ENCODE assay signal across 1 cellular context in genomic region chr14:22928237-22929103, GRCh38.
TF ChIP-seq lines count a peak whose summit lies in the region.

No MANE protein-coding gene starts in this region.

TF ChIP-seq in HepG2, 621 proteins besides CTCF, POLR2A, EP300 and RAD21 (continued from another document):
- TF ChIP-seq ZNF318 (CRISPR knock-in tag; IDR thresholded peaks at IDR 0.05) (no peak), STAG1 (CRISPR knock-in tag; IDR thresholded peaks at IDR 0.05) (no peak), ZUFSP (CRISPR knock-in tag; IDR thresholded peaks at IDR 0.05; ENCODE audit: borderline replicate concordance) (0 out of 2 replicates have a peak, but pooled peaks have one; percentile 49), CBX2 (IDR thresholded peaks at IDR 0.05; ENCODE audit: low read depth, low read length) (no peak), CBX2 (CRISPR knock-in tag; IDR thresholded peaks at IDR 0.05; ENCODE audit: low read depth) (no peak), PAF1 (CRISPR knock-in tag; IDR thresholded peaks at IDR 0.05) (no peak), NONO (IDR thresholded peaks at IDR 0.05) (no peak), NONO (CRISPR knock-in tag; conservative IDR thresholded peaks at IDR 0.05) (no peak), ELF1 (CRISPR knock-in tag; IDR thresholded peaks at IDR 0.05) (no peak), ZIK1 (CRISPR knock-in tag; IDR thresholded peaks at IDR 0.05; ENCODE audit: borderline replicate concordance, low read depth) (no peak; the same call in 1 of the 2 replicates), ZSCAN21 (CRISPR knock-in tag; IDR thresholded peaks at IDR 0.05; ENCODE audit: borderline replicate concordance) (peak; percentile 18), MED13 (CRISPR knock-in tag; IDR thresholded peaks at IDR 0.05) (no peak), TBX2 (CRISPR knock-in tag; IDR thresholded peaks at IDR 0.05; ENCODE audit: borderline replicate concordance) (no peak), MBD4 (IDR thresholded peaks at IDR 0.05; ENCODE audit: borderline replicate concordance, low read length) (no peak), RORA (CRISPR knock-in tag; IDR thresholded peaks at IDR 0.05) (no peak), ZBTB7A (CRISPR knock-in tag; IDR thresholded peaks at IDR 0.05) (no peak), ZFP62 (CRISPR knock-in tag; IDR thresholded peaks at IDR 0.05) (no peak), KLF13 (CRISPR knock-in tag; IDR thresholded peaks at IDR 0.05) (no peak), ZFP37 (CRISPR knock-in tag; IDR thresholded peaks at IDR 0.05; ENCODE audit: borderline replicate concordance) (no peak), ATF7-NPFF (CRISPR knock-in tag; IDR thresholded peaks at IDR 0.05; ENCODE audit: low read depth) (no peak), SMC3 (IDR thresholded peaks at IDR 0.05; ENCODE audit: low read length) (no peak), ZBTB49 (CRISPR knock-in tag; IDR thresholded peaks at IDR 0.05; ENCODE audit: borderline replicate concordance) (no peak), ZNF703 (CRISPR knock-in tag; IDR thresholded peaks at IDR 0.05; ENCODE audit: borderline replicate concordance) (no peak), ZNF329 (CRISPR knock-in tag; IDR thresholded peaks at IDR 0.05; ENCODE audit: low read depth) (peak; percentile 45; the same call in 1 of the 2 replicates), ZNF362 (CRISPR knock-in tag; IDR thresholded peaks at IDR 0.05; ENCODE audit: borderline replicate concordance) (0 out of 2 replicates have a peak, but pooled peaks have one; percentile 6), BHLHE40 (IDR thresholded peaks at IDR 0.05; ENCODE audit: low read length) (no peak), SNAPC2 (CRISPR knock-in tag; IDR thresholded peaks at IDR 0.05) (peak; percentile 21; the same call in 1 of the 2 replicates), ZNF101 (CRISPR knock-in tag; IDR thresholded peaks at IDR 0.05; ENCODE audit: borderline replicate concordance, low read depth) (peak; percentile 72; the same call in 1 of the 2 replicates)
- TF ChIP-seq, protein P1, sequence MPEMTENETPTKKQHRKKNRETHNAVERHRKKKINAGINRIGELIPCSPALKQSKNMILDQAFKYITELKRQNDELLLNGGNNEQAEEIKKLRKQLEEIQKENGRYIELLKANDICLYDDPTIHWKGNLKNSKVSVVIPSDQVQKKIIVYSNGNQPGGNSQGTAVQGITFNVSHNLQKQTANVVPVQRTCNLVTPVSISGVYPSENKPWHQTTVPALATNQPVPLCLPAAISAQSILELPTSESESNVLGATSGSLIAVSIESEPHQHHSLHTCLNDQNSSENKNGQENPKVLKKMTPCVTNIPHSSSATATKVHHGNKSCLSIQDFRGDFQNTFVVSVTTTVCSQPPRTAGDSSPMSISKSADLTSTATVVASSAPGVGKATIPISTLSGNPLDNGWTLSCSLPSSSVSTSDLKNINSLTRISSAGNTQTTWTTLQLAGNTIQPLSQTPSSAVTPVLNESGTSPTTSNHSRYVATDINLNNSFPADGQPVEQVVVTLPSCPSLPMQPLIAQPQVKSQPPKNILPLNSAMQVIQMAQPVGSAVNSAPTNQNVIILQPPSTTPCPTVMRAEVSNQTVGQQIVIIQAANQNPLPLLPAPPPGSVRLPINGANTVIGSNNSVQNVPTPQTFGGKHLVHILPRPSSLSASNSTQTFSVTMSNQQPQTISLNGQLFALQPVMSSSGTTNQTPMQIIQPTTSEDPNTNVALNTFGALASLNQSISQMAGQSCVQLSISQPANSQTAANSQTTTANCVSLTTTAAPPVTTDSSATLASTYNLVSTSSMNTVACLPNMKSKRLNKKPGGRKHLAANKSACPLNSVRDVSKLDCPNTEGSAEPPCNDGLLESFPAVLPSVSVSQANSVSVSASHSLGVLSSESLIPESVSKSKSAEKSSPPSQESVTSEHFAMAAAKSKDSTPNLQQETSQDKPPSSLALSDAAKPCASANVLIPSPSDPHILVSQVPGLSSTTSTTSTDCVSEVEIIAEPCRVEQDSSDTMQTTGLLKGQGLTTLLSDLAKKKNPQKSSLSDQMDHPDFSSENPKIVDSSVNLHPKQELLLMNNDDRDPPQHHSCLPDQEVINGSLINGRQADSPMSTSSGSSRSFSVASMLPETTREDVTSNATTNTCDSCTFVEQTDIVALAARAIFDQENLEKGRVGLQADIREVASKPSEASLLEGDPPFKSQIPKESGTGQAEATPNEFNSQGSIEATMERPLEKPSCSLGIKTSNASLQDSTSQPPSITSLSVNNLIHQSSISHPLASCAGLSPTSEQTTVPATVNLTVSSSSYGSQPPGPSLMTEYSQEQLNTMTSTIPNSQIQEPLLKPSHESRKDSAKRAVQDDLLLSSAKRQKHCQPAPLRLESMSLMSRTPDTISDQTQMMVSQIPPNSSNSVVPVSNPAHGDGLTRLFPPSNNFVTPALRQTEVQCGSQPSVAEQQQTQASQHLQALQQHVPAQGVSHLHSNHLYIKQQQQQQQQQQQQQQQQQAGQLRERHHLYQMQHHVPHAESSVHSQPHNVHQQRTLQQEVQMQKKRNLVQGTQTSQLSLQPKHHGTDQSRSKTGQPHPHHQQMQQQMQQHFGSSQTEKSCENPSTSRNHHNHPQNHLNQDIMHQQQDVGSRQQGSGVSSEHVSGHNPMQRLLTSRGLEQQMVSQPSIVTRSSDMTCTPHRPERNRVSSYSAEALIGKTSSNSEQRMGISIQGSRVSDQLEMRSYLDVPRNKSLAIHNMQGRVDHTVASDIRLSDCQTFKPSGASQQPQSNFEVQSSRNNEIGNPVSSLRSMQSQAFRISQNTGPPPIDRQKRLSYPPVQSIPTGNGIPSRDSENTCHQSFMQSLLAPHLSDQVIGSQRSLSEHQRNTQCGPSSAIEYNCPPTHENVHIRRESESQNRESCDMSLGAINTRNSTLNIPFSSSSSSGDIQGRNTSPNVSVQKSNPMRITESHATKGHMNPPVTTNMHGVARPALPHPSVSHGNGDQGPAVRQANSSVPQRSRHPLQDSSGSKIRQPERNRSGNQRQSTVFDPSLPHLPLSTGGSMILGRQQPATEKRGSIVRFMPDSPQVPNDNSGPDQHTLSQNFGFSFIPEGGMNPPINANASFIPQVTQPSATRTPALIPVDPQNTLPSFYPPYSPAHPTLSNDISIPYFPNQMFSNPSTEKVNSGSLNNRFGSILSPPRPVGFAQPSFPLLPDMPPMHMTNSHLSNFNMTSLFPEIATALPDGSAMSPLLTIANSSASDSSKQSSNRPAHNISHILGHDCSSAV (CRISPR knock-in tag; IDR thresholded peaks at IDR 0.05; ENCODE audit: borderline replicate concordance), result no peak
